ENCODE assay signal across 1 cellular context in genomic region chr6:136036601-136037000, GRCh38.
TF ChIP-seq lines count a peak whose summit lies in the region.

No MANE protein-coding gene starts in this region.

TF ChIP-seq in GM23338, 12 proteins besides CTCF, POLR2A, EP300 and RAD21 (continued from another document):
- TF ChIP-seq ZNF462 (CRISPR knock-in tag; IDR thresholded peaks at IDR 0.05) (no peak), CREB1 (CRISPR knock-in tag; IDR thresholded peaks at IDR 0.05; ENCODE audit: low read depth) (no peak), POLR2AphosphoS5 (IDR thresholded peaks at IDR 0.05; ENCODE audit: low read depth) (no peak)
